17 cellular contexts compared by ENCODE assay signal in genomic region chr12:59322473-59322872, GRCh38.
DNase-seq lines count a peak whose midpoint lies in the region; ATAC-seq, FAIRE-seq and TF ChIP-seq lines count a peak whose summit lies in the region.
"Had no signal": no experiment of that assay in that cellular context is flagged by ENCODE, and none has a peak within 500 bp of the region (broad histone marks: within the 10 kb centered on the region; RNA-seq: fewer than 3 reads in every experiment).

No MANE protein-coding gene starts in this region.

- H3K27me3 ChIP-seq in suprapubic skin, result no peaks in the 10 kb centered on the region
- H3K27me3 ChIP-seq: right lobe of liver had no signal

- no peaks in the 10 kb centered on the region for H3K4me1 ChIP-seq in suprapubic skin
- H3K4me1 ChIP-seq: right lobe of liver had no signal

- H3K27ac ChIP-seq in suprapubic skin, result no peak overlapping the region
- H3K27ac ChIP-seq: right lobe of liver had no signal

- DNase-seq in DMS153 treated with DMSO at 0.1 percent for 48 hours (lab: John Stamatoyannopoulos, UW; ENCODE audit: unreplicated experiment), result peak; percentile 15
- DNase-seq in NCI-H1694 treated with DMSO at 0.1 percent for 48 hours (lab: John Stamatoyannopoulos, UW), result peak; percentile 33
- peak; percentile 48 for DNase-seq in astrocyte of the hippocampus (ENCODE audit: low read depth, low spot score)
- peak; percentile 25 for DNase-seq in myocyte (ENCODE audit: low read depth)
- DNase-seq in suprapubic skin (ENCODE audit: low spot score in 2 of 2), result no peak
- no peak for DNase-seq in GM12892 (ENCODE audit: insufficient read length)
- no peak for DNase-seq in A172 (ENCODE audit: low spot score)
- DNase-seq: activated B cell treated with CpG ODN at 0.5 μM for 24 hours; activated T-cell treated with anti-CD3 and anti-CD28 coated beads for 4 hours; cortex of kidney; GF-D8; kidney; NCI-H1048; right lobe of liver; stimulated activated CD4-positive, alpha-beta T cell treated with anti-CD3 and anti-CD28 coated beads, Interleukin-4, amount 100 ng/mL, for 4 hours; stimulated activated naive B cell treated with anti-CD40 and anti-IgM and Interleukin-4, amounts not matched to agents 10 μg/mL and 1 μg/mL and 100 μg/mL, for 72 hours had no signal

- TF ChIP-seq POLR2A in suprapubic skin (IDR thresholded peaks at IDR 0.05) (no peak), GM12892 (IDR thresholded peaks at IDR 0.05; ENCODE audit: low read depth, low read length) (no peak)

- 75% methylated on average over 2 of the region's 2 CpGs for WGBS in suprapubic skin

- H3K4me3 ChIP-seq in suprapubic skin, result no peak overlapping the region
- H3K4me3 ChIP-seq: right lobe of liver had no signal

- FAIRE-seq in GM12892 (lab: Jason Lieb, UNC), result no peak
- FAIRE-seq: kidney had no signal

- H3K36me3 ChIP-seq in suprapubic skin, result no peaks in the 10 kb centered on the region
- H3K36me3 ChIP-seq: right lobe of liver had no signal

- no peak for TF ChIP-seq EP300 in suprapubic skin (IDR thresholded peaks at IDR 0.05)

- ATAC-seq in GM21576 (IDR thresholded peaks at IDR 0.05; ENCODE audit: unreplicated experiment), result no peak
- ATAC-seq: right lobe of liver; stimulated activated naive B cell treated with anti-CD40 and anti-IgM and Interleukin-4, amounts not matched to agents 10 μg/mL and 1 μg/mL and 100 μg/mL, for 72 hours had no signal

- H3K9me3 ChIP-seq in suprapubic skin, result no peaks in the 10 kb centered on the region
- H3K9me3 ChIP-seq: right lobe of liver had no signal

- no peak for TF ChIP-seq CTCF in suprapubic skin (IDR thresholded peaks at IDR 0.05)

Comparison
In these comparisons a context has a peak if more than half of its experiments do, and no peak if none do; other contexts are left out.
1. DNase-seq: peak in DMS153 treated with DMSO at 0.1 percent for 48 hours (single experiment), NCI-H1694 treated with DMSO at 0.1 percent for 48 hours (single experiment), astrocyte of the hippocampus (single experiment) and myocyte (single experiment); none in suprapubic skin (0 of 2), GM12892 (single experiment) and A172 (single experiment).